Comparison of ENCODE assay signal across 8 cellular contexts in genomic region chr6:73308712-73309533, GRCh38. TPM values are rescaled to one million over a fixed set of nuclear protein-coding genes. Genes with fewer than 3 reads are reported as not detected.
DNase-seq lines count a peak whose midpoint lies in the region; ATAC-seq and TF ChIP-seq lines count a peak whose summit lies in the region.

No MANE protein-coding gene starts in this region.

- peaks cover 15% of the 10 kb centered on the region for H3K36me3 Mint-ChIP-seq in activated CD8-positive, alpha-beta memory T cell treated with anti-CD3 and anti-CD28 coated beads, Interleukin-2, amount 10 ng/mL, durations not matched to agents 7 days and 5 days

- H3K9me3 ChIP-seq in mucosa of descending colon: no peaks in the 10 kb centered on the region

- H3K27ac ChIP-seq in coronary artery: peak overlapping the region in 1 of 2 donors; percentile 74

- TF ChIP-seq CTCF in coronary artery (IDR thresholded peaks at IDR 0.05) (no peak), mucosa of descending colon (IDR thresholded peaks at IDR 0.05) (no peak)

- DNase-seq in activated CD8-positive, alpha-beta memory T cell treated with anti-CD3 and anti-CD28 coated beads, Interleukin-2, amount 10 ng/mL, durations not matched to agents 7 days and 5 days: no peak
- no peak for DNase-seq in activated CD8-positive, alpha-beta memory T cell treated with anti-CD3 and anti-CD28 coated beads, Interleukin-2, amount 50 U/mL, for 4 hours
- DNase-seq in NCI-H460 (ENCODE audit: extremely low read depth, low read depth): peak; percentile 13
- no peak for DNase-seq in coronary artery (ENCODE audit: low spot score)
- peak in 1 of 3 donors; percentile 13 for DNase-seq in mucosa of descending colon
- DNase-seq in HuH-7.5 (ENCODE audit: low spot score): no peak

- H3K27me3 Mint-ChIP-seq in activated CD8-positive, alpha-beta memory T cell treated with anti-CD3 and anti-CD28 coated beads, Interleukin-2, amount 10 ng/mL, durations not matched to agents 7 days and 5 days: peaks cover 28% of the 10 kb centered on the region

- H3K4me3 Mint-ChIP-seq in activated CD8-positive, alpha-beta memory T cell treated with anti-CD3 and anti-CD28 coated beads, Interleukin-2, amount 10 ng/mL, durations not matched to agents 7 days and 5 days: peak overlapping the region; percentile 98

- no peak for ATAC-seq in activated CD8-positive, alpha-beta memory T cell treated with anti-CD3 and anti-CD28 coated beads, Interleukin-2, amount 10 ng/mL, durations not matched to agents 7 days and 5 days
- ATAC-seq in mucosa of descending colon (peak; percentile 53), GM21619 (IDR thresholded peaks at IDR 0.05; ENCODE audit: unreplicated experiment) (no peak), HG03025 (IDR thresholded peaks at IDR 0.05; ENCODE audit: low FRiP score, unreplicated experiment) (no peak)

- no peaks in the 10 kb centered on the region for H3K36me3 ChIP-seq in mucosa of descending colon (ENCODE audit: low read depth)

- CTCF ChIA-PET in activated CD8-positive, alpha-beta memory T cell treated with anti-CD3 and anti-CD28 coated beads, Interleukin-2, amount 10 ng/mL, durations not matched to agents 7 days and 5 days (lab: Charles Lee): interaction anchor here (0.7 to 3.2 kb wide), 6 partner anchors 16 to 693 kb away, joined by 3 to 20 read pairs (median 4); no protein-coding TSS in a partner anchor

- H3K27ac Mint-ChIP-seq in activated CD8-positive, alpha-beta memory T cell treated with anti-CD3 and anti-CD28 coated beads, Interleukin-2, amount 10 ng/mL, durations not matched to agents 7 days and 5 days: peak overlapping the region; percentile 92

- H3K4me1 ChIP-seq in mucosa of descending colon (ENCODE audit: low read depth): peaks cover 6% of the 10 kb centered on the region

- H3K4me3 ChIP-seq in coronary artery (peak overlapping the region; percentile 90), mucosa of descending colon (no peak overlapping the region)

- H3K4me1 Mint-ChIP-seq in activated CD8-positive, alpha-beta memory T cell treated with anti-CD3 and anti-CD28 coated beads, Interleukin-2, amount 10 ng/mL, durations not matched to agents 7 days and 5 days: peaks cover 40% of the 10 kb centered on the region

- no peaks in the 10 kb centered on the region for H3K9me3 Mint-ChIP-seq in activated CD8-positive, alpha-beta memory T cell treated with anti-CD3 and anti-CD28 coated beads, Interleukin-2, amount 10 ng/mL, durations not matched to agents 7 days and 5 days (ENCODE audit: low read depth)

- intact Hi-C loops in mucosa of descending colon (cut with DNase I, micrococcal nuclease): no loop called here

RNA-seq across cellular contexts. Expression of gene DPPA5, which starts 45.2 kb away (rescaled TPM):
- total RNA-seq in activated CD8-positive, alpha-beta memory T cell treated with anti-CD3 and anti-CD28 coated beads, Interleukin-2, amount 10 ng/mL, durations not matched to agents 7 days and 5 days: not detected
- not detected in 2 replicates for total RNA-seq in NCI-H460 (2014; rRNA removed; shearing (Covaris generic))
- polyA plus RNA-seq in NCI-H460 (2014; cell fraction: nucleus; rRNA removed): not detected in 2 replicates
- total RNA-seq in mucosa of descending colon: not detected

RNA-seq across cellular contexts. Expression of gene KHDC1, which starts 45.9 kb away (rescaled TPM):
- total RNA-seq in activated CD8-positive, alpha-beta memory T cell treated with anti-CD3 and anti-CD28 coated beads, Interleukin-2, amount 10 ng/mL, durations not matched to agents 7 days and 5 days: 10 to 100 TPM in 1 of 2 experiments, 1 to 10 TPM in 1; 9.2 to 12.5 TPM
- total RNA-seq in NCI-H460 (2014; rRNA removed; shearing (Covaris generic)): 1.5 and 2.8 TPM in 2 replicates
- 11.7 and 12.8 TPM in 2 replicates for polyA plus RNA-seq in NCI-H460 (2014; cell fraction: nucleus; rRNA removed)
- 1 to 10 TPM in 1 of 3 donors, under 1 TPM in 2; 0.75 to 1.7 (median 0.84) TPM for total RNA-seq in mucosa of descending colon

RNA-seq across cellular contexts. Expression of gene KHDC3L, which starts 53.5 kb away (rescaled TPM):
- not detected for total RNA-seq in activated CD8-positive, alpha-beta memory T cell treated with anti-CD3 and anti-CD28 coated beads, Interleukin-2, amount 10 ng/mL, durations not matched to agents 7 days and 5 days
- not detected in 2 replicates for total RNA-seq in NCI-H460 (2014; rRNA removed; shearing (Covaris generic))
- not detected in 2 replicates for polyA plus RNA-seq in NCI-H460 (2014; cell fraction: nucleus; rRNA removed)
- not detected for total RNA-seq in mucosa of descending colon
